13 cellular contexts compared by ENCODE assay signal in the genomic region with DNA sequence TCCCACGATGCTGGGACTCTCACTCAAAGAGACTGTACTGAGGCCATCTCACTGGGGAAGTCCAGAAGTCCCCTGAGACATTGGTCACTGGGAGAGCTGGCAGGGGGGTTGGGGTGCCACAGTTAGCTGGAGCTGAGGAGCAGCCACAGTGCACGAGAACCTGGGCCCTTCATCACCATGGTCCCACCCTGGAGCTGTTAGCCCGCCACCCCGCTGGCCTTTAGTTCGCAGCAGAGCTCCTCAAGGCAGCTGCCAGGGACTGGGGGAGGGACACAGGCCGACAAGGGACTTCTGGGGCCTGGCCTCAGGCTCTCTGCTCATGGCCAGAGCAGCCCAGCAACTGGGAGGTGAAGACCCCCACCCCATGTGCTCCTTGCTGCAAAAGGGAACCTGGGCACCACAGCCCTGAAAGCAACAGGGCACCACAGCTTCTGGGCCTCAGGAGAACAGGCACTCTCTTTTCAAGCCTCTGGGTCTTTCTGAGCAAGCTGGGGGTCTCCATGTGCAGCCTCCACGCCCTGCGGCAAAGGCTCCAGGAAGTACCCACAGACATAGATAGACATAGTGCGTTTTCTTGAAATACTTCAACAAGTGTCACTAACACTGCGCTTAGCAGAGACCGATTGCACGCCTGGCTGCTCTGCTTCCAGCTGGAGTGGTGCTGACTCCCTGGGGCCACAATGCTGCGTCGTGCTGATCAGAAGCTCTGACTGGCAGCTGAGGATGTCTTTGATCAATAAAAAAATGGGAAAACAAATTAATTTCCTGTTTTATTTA. TPM values are rescaled to one million over a fixed set of nuclear protein-coding genes. Genes with fewer than 3 reads are reported as not detected.
DNase-seq lines count a peak whose midpoint lies in the region; ATAC-seq and TF ChIP-seq lines count a peak whose summit lies in the region.
"Had no signal": no experiment of that assay in that cellular context is flagged by ENCODE, and none has a peak within 500 bp of the region (broad histone marks: within the 10 kb centered on the region; RNA-seq: fewer than 3 reads in every experiment).

No MANE protein-coding gene starts in this region.

- CTCF ChIA-PET in T-cell (lab: Charles Lee): no interaction called here

- H3K4me3 Mint-ChIP-seq in nephron progenitor cell (no peak overlapping the region), T-cell (no peak overlapping the region)
- H3K4me3 Mint-ChIP-seq: activated T-helper 17 cell treated with anti-CD3 and anti-CD28 coated beads, Interleukin-2, amount 50 U/mL, for 72 hours had no signal

- H3K9me3 Mint-ChIP-seq in nephron progenitor cell (no peaks in the 10 kb centered on the region), T-cell (no peaks in the 10 kb centered on the region)
- H3K9me3 Mint-ChIP-seq: activated T-helper 17 cell treated with anti-CD3 and anti-CD28 coated beads, Interleukin-2, amount 50 U/mL, for 72 hours had no signal

- H3K4me1 Mint-ChIP-seq in nephron progenitor cell: peaks cover 72% of the 10 kb centered on the region
- peaks cover 0 to 2% (median 0%) of the 10 kb centered on the region in 3 donors for H3K4me1 Mint-ChIP-seq in T-cell
- H3K4me1 Mint-ChIP-seq: activated T-helper 17 cell treated with anti-CD3 and anti-CD28 coated beads, Interleukin-2, amount 50 U/mL, for 72 hours had no signal

- H3K36me3 Mint-ChIP-seq in nephron progenitor cell (ENCODE audit: low read depth) (peaks cover 4% of the 10 kb centered on the region), T-cell (no peaks in the 10 kb centered on the region)

- POLR2A ChIA-PET in T-cell (lab: Charles Lee): no interaction called here

- peak; percentile 64 for ATAC-seq in GM18511 (IDR thresholded peaks at IDR 0.05; ENCODE audit: unreplicated experiment)
- ATAC-seq in GM21528 (IDR thresholded peaks at IDR 0.05; ENCODE audit: low FRiP score, unreplicated experiment): peak; percentile 59
- ATAC-seq in T-cell (replicated peaks in 1 of 4): no peak
- ATAC-seq: activated T-helper 17 cell treated with anti-CD3 and anti-CD28 coated beads, Interleukin-2, amount 50 U/mL, for 72 hours had no signal

- H3K27ac Mint-ChIP-seq in nephron progenitor cell (peak overlapping the region; percentile 83), T-cell (no peak overlapping the region)
- H3K27ac Mint-ChIP-seq: activated T-helper 17 cell treated with anti-CD3 and anti-CD28 coated beads, Interleukin-2, amount 50 U/mL, for 72 hours had no signal

- peak; percentile 38 for DNase-seq in NAMALWA (ENCODE audit: low spot score)
- peak; percentile 13 for DNase-seq in nephron progenitor cell
- no peak for DNase-seq in NOMO-1 treated with dmso at 0.1 percent for 144 hours (lab: John Stamatoyannopoulos, UW; ENCODE audit: unreplicated experiment)
- DNase-seq in stimulated activated CD4-positive, alpha-beta T cell treated with anti-CD3 and anti-CD28 coated beads, Interleukin-4, amount 100 ng/mL, for 4 hours: no peak
- no peak for DNase-seq in OCI-M1 (lab: John Stamatoyannopoulos, UW)
- DNase-seq in T-cell: no peak
- DNase-seq: DND-41, NCI-H1092 treated with DMSO at 0.1 percent for 48 hours, small intestine, T-helper 2 cell had no signal

- TF ChIP-seq CTCF in nephron progenitor cell (IDR thresholded peaks at IDR 0.05): no peak

- H3K27me3 Mint-ChIP-seq in nephron progenitor cell (ENCODE audit: low read depth, poor library complexity): peaks cover 10% of the 10 kb centered on the region
- H3K27me3 Mint-ChIP-seq in T-cell: no peaks in the 10 kb centered on the region
- H3K27me3 Mint-ChIP-seq: activated T-helper 17 cell treated with anti-CD3 and anti-CD28 coated beads, Interleukin-2, amount 50 U/mL, for 72 hours had no signal

RNA-seq across cellular contexts. Expression of gene VAV2, which starts 46.0 kb away (rescaled TPM):
- total RNA-seq in T-cell: 1 to 10 TPM; 1.2 to 7.5 (median 4.9) TPM

Comparison
In these comparisons a context has a peak if more than half of its experiments do, and no peak if none do; other contexts are left out.
1. ATAC-seq: peak in GM18511 (single experiment) and GM21528 (single experiment); none in T-cell (0 of 4).
2. DNase-seq: peak in NAMALWA (single experiment) and nephron progenitor cell (single experiment); none in NOMO-1 treated with dmso at 0.1 percent for 144 hours (single experiment), stimulated activated CD4-positive, alpha-beta T cell treated with anti-CD3 and anti-CD28 coated beads, Interleukin-4, amount 100 ng/mL, for 4 hours (0 of 2), OCI-M1 (single experiment) and T-cell (0 of 34).